Comparison of ENCODE assay signal across 1 cellular context in genomic region chr19:15331419-15332310, GRCh38.
TF ChIP-seq lines count a peak whose summit lies in the region.

No MANE protein-coding gene starts in this region.

TF ChIP-seq in K562, 482 proteins besides CTCF, POLR2A, EP300 and RAD21 (continued from another document and continues in another):
- TF ChIP-seq ZNF395 (CRISPR knock-in tag; IDR thresholded peaks at IDR 0.05) = no peak
- TF ChIP-seq THRAP3 (IDR thresholded peaks at IDR 0.05; ENCODE audit: borderline replicate concordance) = no peak
- TF ChIP-seq DLX4 (CRISPR knock-in tag; IDR thresholded peaks at IDR 0.05) = no peak
- no peak for TF ChIP-seq ZNF77 (CRISPR knock-in tag; IDR thresholded peaks at IDR 0.05)
- TF ChIP-seq MBD1 (CRISPR knock-in tag; IDR thresholded peaks at IDR 0.05) = no peak
- peak; percentile 86 for TF ChIP-seq CEBPG (CRISPR knock-in tag; IDR thresholded peaks at IDR 0.05)
- TF ChIP-seq CEBPG (tag; conservative IDR thresholded peaks at IDR 0.05 in 1 of 2, IDR thresholded peaks at IDR 0.05 in 1 of 2) = peak; percentile 82 to 92
- no peak for TF ChIP-seq PPARD (CRISPR knock-in tag; IDR thresholded peaks at IDR 0.05)
- peak; percentile 73 for TF ChIP-seq GMEB1 (CRISPR knock-in tag; IDR thresholded peaks at IDR 0.05)
- no peak for TF ChIP-seq FOXK2 (conservative IDR thresholded peaks at IDR 0.05 in 1 of 2, IDR thresholded peaks at IDR 0.05 in 1 of 2; ENCODE audit: low read depth in 2 of 2)
- 0 out of 2 replicates have a peak, but pooled peaks have one; percentile 49 for TF ChIP-seq SRSF3 (IDR thresholded peaks at IDR 0.05; ENCODE audit: insufficient read depth, low read length)
- TF ChIP-seq ARHGAP35 (IDR thresholded peaks at IDR 0.05; ENCODE audit: partially characterized antibody) = no peak
- TF ChIP-seq ZNF780A (CRISPR knock-in tag; IDR thresholded peaks at IDR 0.05) = no peak
- TF ChIP-seq FOXP4 (CRISPR knock-in tag; IDR thresholded peaks at IDR 0.05; ENCODE audit: borderline replicate concordance) = peak; percentile 60; the same call in 1 of the 2 replicates
- TF ChIP-seq RB1 (IDR thresholded peaks at IDR 0.05; ENCODE audit: low read depth) = peak; percentile 48
- TF ChIP-seq KDM1A (IDR thresholded peaks at IDR 0.05) = no peak
- TF ChIP-seq POLR2G (IDR thresholded peaks at IDR 0.05; ENCODE audit: low read depth, low read length) = peak; percentile 68
- no peak for TF ChIP-seq CEBPZ (IDR thresholded peaks at IDR 0.05; ENCODE audit: borderline replicate concordance, low read depth, low read length)
- TF ChIP-seq MNT (conservative IDR thresholded peaks at IDR 0.05) = peak in 1 of 2 experiments; percentile 49; a peak in 2 of 4 replicates
- TF ChIP-seq ERF (CRISPR knock-in tag; IDR thresholded peaks at IDR 0.05) = no peak
- no peak for TF ChIP-seq MIER1 (IDR thresholded peaks at IDR 0.05; ENCODE audit: low read depth)
- no peak for TF ChIP-seq FIP1L1 (IDR thresholded peaks at IDR 0.05; ENCODE audit: low read depth, low read length, poor library complexity, severe bottlenecking)
- no peak for TF ChIP-seq ZNF644 (tag; IDR thresholded peaks at IDR 0.05; ENCODE audit: low read depth)
- no peak for TF ChIP-seq PRDM10 (IDR thresholded peaks at IDR 0.05; ENCODE audit: partially characterized antibody)
- no peak for TF ChIP-seq MYC (IDR thresholded peaks at IDR 0.05; ENCODE audit: low read depth, low read length)
- TF ChIP-seq MYC (CRISPR knock-in tag; IDR thresholded peaks at IDR 0.05; ENCODE audit: borderline replicate concordance, low read depth) = no peak
- TF ChIP-seq RREB1 (CRISPR knock-in tag; IDR thresholded peaks at IDR 0.05) = no peak
- TF ChIP-seq ZNF263 (CRISPR knock-in tag; IDR thresholded peaks at IDR 0.05; ENCODE audit: borderline replicate concordance) = no peak
- TF ChIP-seq HNRNPLL (IDR thresholded peaks at IDR 0.05; ENCODE audit: low read depth, low read length, poor library complexity, severe bottlenecking) = peak; percentile 94
- no peak for TF ChIP-seq TEAD2 (tag; IDR thresholded peaks at IDR 0.05)
- TF ChIP-seq TCF3 (CRISPR knock-in tag; IDR thresholded peaks at IDR 0.05) = no peak
- peak; percentile 62; the same call in 1 of the 2 replicates for TF ChIP-seq PHF8 (IDR thresholded peaks at IDR 0.05; ENCODE audit: borderline replicate concordance, low read length)
- peak; percentile 40 for TF ChIP-seq EGR1 (conservative IDR thresholded peaks at IDR 0.05)
